ENCODE assay signal across 9 cellular contexts in genomic region chrX:152587523-152587922, GRCh38. TPM values are rescaled to one million over a fixed set of nuclear protein-coding genes. Genes with fewer than 3 reads are reported as not detected.
"Had no signal": no experiment of that assay in that cellular context is flagged by ENCODE, and none has a peak within 500 bp of the region (broad histone marks: within the 10 kb centered on the region; RNA-seq: fewer than 3 reads in every experiment).

No MANE protein-coding gene starts in this region.

RNA-seq across cellular contexts. Expression of gene GABRQ, which starts 50.2 kb away (rescaled TPM):
- total RNA-seq: dermis blood vessel endothelial cell, dermis microvascular lymphatic vessel endothelial cell, endothelial cell of umbilical vein, fibroblast of lung, gastrocnemius medialis, glomerular endothelial cell had no signal
- polyA plus RNA-seq: fibroblast of lung, foreskin keratinocyte, heart left ventricle, heart right ventricle had no signal
